Comparison of ENCODE assay signal across 16 cellular contexts in genomic region chr11:106187860-106188456, GRCh38.
DNase-seq lines count a peak whose midpoint lies in the region; ATAC-seq and TF ChIP-seq lines count a peak whose summit lies in the region.
"Had no signal": no experiment of that assay in that cellular context is flagged by ENCODE, and none has a peak within 500 bp of the region (broad histone marks: within the 10 kb centered on the region; RNA-seq: fewer than 3 reads in every experiment).

No MANE protein-coding gene starts in this region.

- POLR2A ChIA-PET in MCF 10A (lab: Yijun Ruan, JAX) (interaction anchor here (0.6 to 1.1 kb wide), 2 partner anchors 9 to 48 kb away, joined by 3 read pairs; no protein-coding TSS in a partner anchor), HEK293 (lab: Yijun Ruan, JAX) (no interaction called here)

- 14 to 52% (median 24%) methylated on average over 2 of the region's 2 CpGs for WGBS in ovary, 3 donors

- H3K4me1 Mint-ChIP-seq in MCF 10A (ENCODE audit: insufficient read depth, unreplicated experiment): no peaks in the 10 kb centered on the region
- H3K4me1 Mint-ChIP-seq: CD14-positive monocyte; CD4-positive, alpha-beta memory T cell had no signal

- H3K27ac ChIP-seq in breast epithelium: no peak overlapping the region
- H3K27ac ChIP-seq in HEK293 (ENCODE audit: extremely low read depth, low read depth, low read length): no peak overlapping the region
- H3K27ac ChIP-seq in ovary: no peak overlapping the region
- H3K27ac ChIP-seq: BLaER1 had no signal

- CTCF ChIA-PET in MCF 10A (lab: Yijun Ruan, JAX): interaction anchor here (0.5 to 0.7 kb wide), 2 partner anchors 130 to 132 kb away, joined by 3 read pairs; no protein-coding TSS in a partner anchor
- CTCF ChIA-PET in HEK293 (lab: Yijun Ruan, JAX): interaction anchor here (0.6 kb wide), 1 partner anchor 26 kb away, joined by 3 read pairs; no protein-coding TSS in a partner anchor

- TF ChIP-seq POLR2A in breast epithelium (IDR thresholded peaks at IDR 0.05) (no peak), ovary (IDR thresholded peaks at IDR 0.05) (no peak)

- no peak for TF ChIP-seq EP300 in ovary (IDR thresholded peaks at IDR 0.05)

- no peak overlapping the region for H3K27ac Mint-ChIP-seq in MCF 10A (ENCODE audit: low read depth, unreplicated experiment)
- H3K27ac Mint-ChIP-seq: CD14-positive monocyte; CD4-positive, alpha-beta memory T cell had no signal

- intact Hi-C loops in MCF 10A (cut with micrococcal nuclease) (no loop called here), breast epithelium (cut with DNase I; ENCODE audit: low total_unique reads) (no loop called here), ovary (cut with DNase I) (no loop called here)

- H3K36me3 Mint-ChIP-seq in MCF 10A (ENCODE audit: insufficient read depth, unreplicated experiment): peaks cover 6% of the 10 kb centered on the region
- H3K36me3 Mint-ChIP-seq: CD14-positive monocyte; CD4-positive, alpha-beta memory T cell had no signal

- H3K36me3 ChIP-seq in breast epithelium (no peaks in the 10 kb centered on the region), HEK293 (ENCODE audit: control insufficient read depth in 2 of 2, insufficient read depth in 1 of 2, low read length in 2 of 2) (no peaks in the 10 kb centered on the region), ovary (no peaks in the 10 kb centered on the region)
- H3K36me3 ChIP-seq: BLaER1 had no signal

- H3K27me3 Mint-ChIP-seq in MCF 10A (ENCODE audit: insufficient read depth, unreplicated experiment): no peaks in the 10 kb centered on the region
- H3K27me3 Mint-ChIP-seq: CD4-positive, alpha-beta memory T cell had no signal

- no peaks in the 10 kb centered on the region for H3K9me3 Mint-ChIP-seq in MCF 10A (ENCODE audit: unreplicated experiment)

- H3K9me3 ChIP-seq in breast epithelium (no peaks in the 10 kb centered on the region), HEK293 (ENCODE audit: control insufficient read depth, insufficient read depth, low read depth, low read length) (no peaks in the 10 kb centered on the region), ovary (no peaks in the 10 kb centered on the region)

- H3K4me1 ChIP-seq in breast epithelium (no peaks in the 10 kb centered on the region), HEK293 (ENCODE audit: control insufficient read depth, insufficient read depth, low read length) (no peaks in the 10 kb centered on the region), ovary (ENCODE audit: insufficient read depth) (no peaks in the 10 kb centered on the region)
- H3K4me1 ChIP-seq: BLaER1 had no signal

- ATAC-seq in HG02678 (IDR thresholded peaks at IDR 0.05; ENCODE audit: unreplicated experiment) (no peak), HG02970 (IDR thresholded peaks at IDR 0.05; ENCODE audit: low FRiP score, unreplicated experiment) (no peak)
- ATAC-seq: HCT116 had no signal

- no peaks in the 10 kb centered on the region for H3K27me3 ChIP-seq in breast epithelium
- H3K27me3 ChIP-seq in ovary: no peaks in the 10 kb centered on the region
- H3K27me3 ChIP-seq: BLaER1 had no signal

- BruUV-seq in MCF 10A (replicated peaks; lab: Mats Ljungman, UMichigan): no TSS peak

- no peak for TF ChIP-seq CTCF in MCF 10A (IDR thresholded peaks at IDR 0.05; ENCODE audit: unreplicated experiment)
- no peak for TF ChIP-seq CTCF in breast epithelium (IDR thresholded peaks at IDR 0.05)
- TF ChIP-seq CTCF in HEK293 (tag by site-specific recombination; IDR thresholded peaks at IDR 0.05): no peak
- no peak for TF ChIP-seq CTCF in fibroblast of mammary gland (conservative IDR thresholded peaks at IDR 0.05; ENCODE audit: control insufficient read depth, insufficient read depth, low read depth, low read length)
- TF ChIP-seq CTCF in ovary (IDR thresholded peaks at IDR 0.05): no peak

- DNase-seq in MCF 10A (ENCODE audit: unreplicated experiment) (peak; percentile 17), breast epithelium (ENCODE audit: low spot score in 2 of 2) (no peak), fibroblast of mammary gland (ENCODE audit: low read depth) (peak; percentile 2), ovary (no peak)
- DNase-seq: CD4-positive, alpha-beta memory T cell; DMS79; GF-D8; GOT3; H7; KG1 had no signal

- H3K4me3 ChIP-seq in breast epithelium (no peak overlapping the region), HEK293 (ENCODE audit: low read depth, low read length) (no peak overlapping the region), fibroblast of mammary gland (ENCODE audit: control insufficient read depth, low read depth, low read length) (no peak overlapping the region), ovary (no peak overlapping the region)
- H3K4me3 ChIP-seq: BLaER1 had no signal

- no peak overlapping the region for H3K4me3 Mint-ChIP-seq in MCF 10A (ENCODE audit: unreplicated experiment)
- H3K4me3 Mint-ChIP-seq: CD14-positive monocyte; CD4-positive, alpha-beta memory T cell had no signal

TF ChIP-seq in HEK293, 187 proteins besides CTCF, POLR2A, EP300 and RAD21:
- TF ChIP-seq SETDB1 (IDR thresholded peaks at IDR 0.05; ENCODE audit: insufficient read length, low read length) (peak; percentile 97), ZNF433 (tag by site-specific recombination; IDR thresholded peaks at IDR 0.05; ENCODE audit: low read depth) (no peak), ZNF777 (tag by site-specific recombination; IDR thresholded peaks at IDR 0.05; ENCODE audit: borderline replicate concordance) (no peak), PBX3 (CRISPR knock-in tag; IDR thresholded peaks at IDR 0.05) (no peak), TRIM28 (IDR thresholded peaks at IDR 0.05; ENCODE audit: borderline replicate concordance, low read length) (peak; percentile 85), YY2 (tag by site-specific recombination; IDR thresholded peaks at IDR 0.05) (no peak), ZNF677 (tag by site-specific recombination; IDR thresholded peaks at IDR 0.05) (no peak), ZNF112 (tag by site-specific recombination; IDR thresholded peaks at IDR 0.05) (no peak), ZNF658 (tag by site-specific recombination; IDR thresholded peaks at IDR 0.05) (no peak), AEBP2 (tag by site-specific recombination; IDR thresholded peaks at IDR 0.05; ENCODE audit: borderline replicate concordance) (no peak), SCRT2 (tag by site-specific recombination; IDR thresholded peaks at IDR 0.05) (no peak), ZNF280C (tag by site-specific recombination; IDR thresholded peaks at IDR 0.05) (no peak), ZSCAN16 (tag by site-specific recombination; IDR thresholded peaks at IDR 0.05) (no peak), ZNF132 (tag by site-specific recombination; IDR thresholded peaks at IDR 0.05; ENCODE audit: borderline replicate concordance) (no peak), KLF9 (tag by site-specific recombination; IDR thresholded peaks at IDR 0.05; ENCODE audit: low read depth) (no peak), ZNF398 (tag by site-specific recombination; IDR thresholded peaks at IDR 0.05) (no peak)

Comparison
In these comparisons a context has a peak if more than half of its experiments do, and no peak if none do; other contexts are left out.
1. DNase-seq: peak in MCF 10A (single experiment) and fibroblast of mammary gland (single experiment); none in breast epithelium (0 of 2) and ovary (0 of 5).